39 cellular contexts compared by ENCODE assay signal in genomic region chr21:32285476-32285875, GRCh38. TPM values are rescaled to one million over a fixed set of nuclear protein-coding genes. Genes with fewer than 3 reads are reported as not detected.
"Had no signal": no experiment of that assay in that cellular context is flagged by ENCODE, and none has a peak within 500 bp of the region (broad histone marks: within the 10 kb centered on the region; RNA-seq: fewer than 3 reads in every experiment).

No MANE protein-coding gene starts in this region.

- H3K4me3 ChIP-seq: MG63 had no signal

- DNase-seq: Karpas-422, Kasumi-1, MG63, MM.1S, MV-4-11, NCI-H1048, NCI-H1092, NCI-H1092 treated with DMSO at 0.1 percent for 48 hours, NCI-H1105, NCI-H1105 treated with DMSO at 0.1 percent for 48 hours, NCI-H1417, NCI-H1417 treated with DMSO at 0.1 percent for 48 hours, NCI-H1436, NCI-H1436 treated with DMSO at 0.1 percent for 48 hours, NCI-H146, NCI-H1694, NCI-H1694 treated with DMSO at 0.1 percent for 48 hours, NCI-H187, NCI-H187 treated with DMSO at 0.1 percent for 48 hours, NCI-H1930, NCI-H2029, NCI-H2029 treated with DMSO at 0.1 percent for 48 hours, NCI-H2081, NCI-H2081 treated with DMSO at 0.1 percent for 48 hours, NCI-H2107, NCI-H2171, NCI-H2171 treated with DMSO at 0.1 percent for 48 hours, NCI-H2227 treated with DMSO at 0.1 percent for 48 hours, NCI-H226, NCI-H345, NCI-H446, NCI-H446 treated with DMSO at 0.1 percent for 48 hours, NCI-H510A, NCI-H510A treated with DMSO at 0.1 percent for 48 hours had no signal

- H3K9me3 ChIP-seq: MG63 had no signal

- H3K27ac ChIP-seq: KMS-11 had no signal

RNA-seq across cellular contexts. Expression of gene MRAP, which starts 13.2 kb away (rescaled TPM):
- total RNA-seq: LHCN-M2, M059J, MCF 10A, NCI-H460 had no signal
